Comparison of ENCODE assay signal across 24 cellular contexts in the genomic region with DNA sequence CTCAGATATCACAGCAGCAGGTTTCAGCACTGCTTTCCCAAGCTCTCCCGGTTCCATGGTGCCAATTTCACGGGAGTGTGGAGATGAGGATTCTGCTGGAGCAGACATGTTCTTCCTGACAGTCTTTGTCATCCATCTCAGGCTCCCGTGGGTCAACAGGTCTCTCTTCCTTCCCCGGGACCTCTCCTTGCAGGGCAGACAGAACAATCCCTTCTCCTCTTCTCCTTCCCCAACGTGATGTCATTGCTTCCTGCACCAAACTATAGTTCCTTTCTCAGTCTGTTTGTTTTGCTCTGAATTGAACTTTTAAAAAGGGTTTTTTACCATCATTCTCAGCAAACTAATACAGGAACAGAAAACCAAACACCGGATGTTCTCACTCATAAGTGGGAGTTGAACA.
"Had no signal": no experiment of that assay in that cellular context is flagged by ENCODE, and none has a peak within 500 bp of the region (broad histone marks: within the 10 kb centered on the region; RNA-seq: fewer than 3 reads in every experiment).

No MANE protein-coding gene starts in this region.

- H3K27me3 Mint-ChIP-seq: memory B cell; stimulated activated memory B cell treated with anti-CD40 and anti-IgM and Interleukin-4, amounts not matched to agents 10 μg/mL and 1 μg/mL and 100 μg/mL, for 72 hours had no signal

- H3K36me3 Mint-ChIP-seq: memory B cell; stimulated activated memory B cell treated with anti-CD40 and anti-IgM and Interleukin-4, amounts not matched to agents 10 μg/mL and 1 μg/mL and 100 μg/mL, for 72 hours had no signal

- H3K27ac ChIP-seq: epithelial cell of prostate, esophagus squamous epithelium, left ventricle myocardium inferior, lower lobe of right lung, neutrophil, psoas muscle, right lobe of liver, spleen, thoracic aorta had no signal

- H3K9me3 ChIP-seq: esophagus squamous epithelium, gastroesophageal sphincter, left ventricle myocardium inferior, lower lobe of right lung, neutrophil, psoas muscle, right lobe of liver, thoracic aorta, transverse colon had no signal

- H3K4me3 ChIP-seq: esophagus squamous epithelium, gastroesophageal sphincter, left ventricle myocardium inferior, lower lobe of right lung, psoas muscle, right lobe of liver, spleen, thoracic aorta, transverse colon had no signal

- H3K27me3 ChIP-seq: esophagus squamous epithelium, neutrophil, right lobe of liver, transverse colon had no signal

- H3K4me1 Mint-ChIP-seq: central memory CD8-positive, alpha-beta T cell; memory B cell; stimulated activated memory B cell treated with anti-CD40 and anti-IgM and Interleukin-4, amounts not matched to agents 10 μg/mL and 1 μg/mL and 100 μg/mL, for 72 hours; stimulated activated naive CD8-positive, alpha-beta T cell treated with anti-CD3 and anti-CD28 coated beads, Interleukin-15, amount 100 ng/mL, for 72 hours had no signal

- ATAC-seq: effector memory CD8-positive, alpha-beta T cell; naive thymus-derived CD8-positive, alpha-beta T cell; psoas muscle; right lobe of liver; stimulated activated memory B cell treated with anti-CD40 and anti-IgM and Interleukin-4, amounts not matched to agents 10 μg/mL and 1 μg/mL and 100 μg/mL, for 72 hours; stimulated activated naive CD8-positive, alpha-beta T cell treated with anti-CD3 and anti-CD28 coated beads, Interleukin-15, amount 100 ng/mL, for 72 hours had no signal

- H3K27ac Mint-ChIP-seq: effector memory CD8-positive, alpha-beta T cell; memory B cell; naive thymus-derived CD8-positive, alpha-beta T cell; stimulated activated memory B cell treated with anti-CD40 and anti-IgM and Interleukin-4, amounts not matched to agents 10 μg/mL and 1 μg/mL and 100 μg/mL, for 72 hours; stimulated activated naive CD8-positive, alpha-beta T cell treated with anti-CD3 and anti-CD28 coated beads, Interleukin-15, amount 100 ng/mL, for 72 hours had no signal

- H3K36me3 ChIP-seq: esophagus squamous epithelium, gastroesophageal sphincter, left ventricle myocardium inferior, lower lobe of right lung, neutrophil, right lobe of liver, spleen, thoracic aorta, transverse colon had no signal

- H3K4me3 Mint-ChIP-seq: central memory CD8-positive, alpha-beta T cell; effector memory CD8-positive, alpha-beta T cell; memory B cell; naive thymus-derived CD8-positive, alpha-beta T cell; stimulated activated memory B cell treated with anti-CD40 and anti-IgM and Interleukin-4, amounts not matched to agents 10 μg/mL and 1 μg/mL and 100 μg/mL, for 72 hours; stimulated activated naive CD8-positive, alpha-beta T cell treated with anti-CD3 and anti-CD28 coated beads, Interleukin-15, amount 100 ng/mL, for 72 hours had no signal

- H3K4me1 ChIP-seq: esophagus squamous epithelium, gastroesophageal sphincter, lower lobe of right lung, psoas muscle, right lobe of liver had no signal

- DNase-seq: effector memory CD8-positive, alpha-beta T cell; esophagus squamous epithelium; foreskin fibroblast; glutamatergic neuron; islet precursor cell; left ventricle myocardium inferior; lower lobe of right lung; naive thymus-derived CD8-positive, alpha-beta T cell; psoas muscle; retina; right lobe of liver; spleen; stimulated activated CD4-positive, alpha-beta T cell treated with anti-CD3 and anti-CD28 coated beads, Interleukin-15, amount 100 ng/mL, for 24 hours; stimulated activated CD4-positive, alpha-beta T cell treated with anti-CD3 and anti-CD28 coated beads, Interleukin-1b, Interleukin-23, amount 100 ng/mL, for 48 hours; stimulated activated CD4-positive, alpha-beta T cell treated with anti-CD3 and anti-CD28 coated beads, Interleukin-4, amount 100 ng/mL, for 24 hours; stimulated activated naive CD8-positive, alpha-beta T cell treated with anti-CD3 and anti-CD28 coated beads, Interleukin-15, amount 100 ng/mL, for 72 hours; transverse colon had no signal
